ENCODE assay signal across 8 cellular contexts in the genomic region with DNA sequence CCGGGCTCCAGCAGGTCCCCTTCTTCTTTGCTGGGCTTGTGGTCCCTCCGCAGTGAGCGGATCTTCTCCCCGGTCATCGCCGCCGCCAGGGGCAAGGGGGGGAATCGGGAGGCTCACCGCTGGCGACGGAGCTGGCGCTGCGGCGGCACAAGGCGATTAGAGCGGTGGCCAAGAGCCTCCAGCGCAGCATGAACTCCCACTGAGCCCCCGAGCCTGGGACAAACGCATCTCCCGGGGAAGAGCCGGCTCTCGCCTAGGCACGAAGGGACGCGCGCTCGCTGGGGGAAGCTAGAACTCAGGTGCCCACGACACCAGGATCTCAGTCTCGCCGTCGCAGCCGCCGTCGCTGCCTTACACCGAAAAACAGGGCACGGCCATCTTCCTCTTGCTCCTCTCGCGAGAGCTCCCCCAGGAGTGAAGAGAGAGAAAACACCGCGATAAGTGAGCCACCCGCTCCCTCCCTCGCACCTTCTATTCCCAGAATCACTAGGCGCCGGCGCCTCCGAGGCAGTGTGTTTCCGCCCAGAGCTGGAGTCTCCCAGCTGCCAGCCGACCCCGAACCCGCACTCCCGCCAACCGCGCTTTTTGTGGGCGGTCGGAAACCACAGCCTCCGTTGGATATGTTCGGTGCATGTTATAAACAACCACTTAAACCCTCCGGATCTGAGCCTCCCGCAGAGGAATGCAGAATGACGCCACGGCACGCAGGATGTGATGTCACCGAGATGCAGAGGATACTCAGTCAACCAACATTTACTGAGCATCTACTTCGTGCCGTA. TPM values are rescaled to one million over a fixed set of nuclear protein-coding genes. Genes with fewer than 3 reads are reported as not detected.
DNase-seq lines count a peak whose midpoint lies in the region; ATAC-seq, FAIRE-seq and TF ChIP-seq lines count a peak whose summit lies in the region.

Gene ANKRD13C, minus strand, starts transcription at position 391 of the 779 bp plus-strand sequence. Its CDS starts 314 bp downstream, at position 77.

- H3K4me1 ChIP-seq in keratinocyte (ENCODE audit: control insufficient read depth, extremely low read depth, insufficient read depth, low read length), result peaks cover 16% of the 10 kb centered on the region

- H3K4me3 ChIP-seq in AG10803 (ENCODE audit: low read length), result peak within 1 kb of the TSS; percentile 97
- H3K4me3 ChIP-seq in keratinocyte (ENCODE audit: control insufficient read depth in 2 of 3, extremely low read depth in 1 of 3, insufficient read depth in 2 of 3, low read depth in 1 of 3, low read length in 3 of 3), result peak within 1 kb of the TSS; percentile 77 to 95 (median 86)

- DNase-seq in AG10803 (ENCODE audit: low read depth), result peak; percentile 95
- peak; percentile 96 for DNase-seq in NCI-H446 treated with DMSO at 0.1 percent for 48 hours (lab: John Stamatoyannopoulos, UW)
- peak; percentile 87 for DNase-seq in activated CD4-positive, CD25-positive, alpha-beta regulatory T cell treated with anti-CD3 and anti-CD28 coated beads, Interleukin-2, amount 50 U/mL, for 72 hours
- DNase-seq in cerebellar nuclear complex (lab: John Stamatoyannopoulos, UW), result peak; percentile 61 to 74
- DNase-seq in keratinocyte (ENCODE audit: low read depth, low spot score), result peak; percentile 55
- peak; percentile 70 to 76 for DNase-seq in stimulated activated CD4-positive, alpha-beta T cell treated with anti-CD3 and anti-CD28 coated beads, Interleukin-15, amount 100 ng/mL, for 1 hour (ENCODE audit: low read depth in 1 of 2, low spot score in 1 of 2)

- H3K79me2 ChIP-seq in keratinocyte (ENCODE audit: control insufficient read depth, insufficient read depth, low read length), result peaks cover 49% of the 10 kb centered on the region

- peak within 1 kb of the TSS; percentile 97 for H3K27ac ChIP-seq in keratinocyte (ENCODE audit: control insufficient read depth, insufficient read depth, low read length)

- H3K36me3 ChIP-seq in keratinocyte (ENCODE audit: control insufficient read depth in 2 of 2, extremely low read depth in 1 of 2, insufficient read depth in 2 of 2, low read length in 2 of 2), result peaks cover 0 to 2% of the 10 kb centered on the region in 2 experiments

- no peaks in the 10 kb centered on the region for H3K9me1 ChIP-seq in keratinocyte (ENCODE audit: control insufficient read depth, extremely low read depth, insufficient read depth, low read length)

- no peaks in the 10 kb centered on the region for H3K27me3 ChIP-seq in keratinocyte (ENCODE audit: control insufficient read depth, extremely low read depth, insufficient read depth, low read length)

- H3K9me3 ChIP-seq in keratinocyte (ENCODE audit: control insufficient read depth, low read depth, low read length), result no peaks in the 10 kb centered on the region

- peak within 1 kb of the TSS; percentile 98 for H3K9ac ChIP-seq in keratinocyte (ENCODE audit: control insufficient read depth, extremely low read depth, insufficient read depth, low read length)

- ATAC-seq in GM19035 (IDR thresholded peaks at IDR 0.05; ENCODE audit: unreplicated experiment) (peak; percentile 90), HG03354 (IDR thresholded peaks at IDR 0.05; ENCODE audit: poor library complexity, severe bottlenecking, unreplicated experiment) (peak; percentile 92)

- H2AFZ ChIP-seq in keratinocyte (ENCODE audit: control insufficient read depth, low read length), result peak within 1 kb of the TSS; percentile 97

- TF ChIP-seq CTCF in AG10803 (conservative IDR thresholded peaks at IDR 0.05; ENCODE audit: low read length) (peak; percentile 11; the same call in 1 of the 2 replicates), keratinocyte (optimal IDR thresholded peaks at IDR 0.05 in 1 of 3, IDR thresholded peaks at IDR 0.05 in 1 of 3, conservative IDR thresholded peaks at IDR 0.05 in 1 of 3; ENCODE audit: extremely low read depth in 1 of 3, insufficient read depth in 2 of 3, low read length in 3 of 3) (peak in 1 of 3 experiments; percentile 28)

- FAIRE-seq in keratinocyte (lab: Jason Lieb, UNC), result peak; percentile 9

- dilution Hi-C loops in keratinocyte (cut with MboI; ENCODE audit: extremely low pct_ligation_motif_present, low sequenced_read_pairs), result no loop called here

- H3K4me2 ChIP-seq in keratinocyte (ENCODE audit: control insufficient read depth, extremely low read depth, insufficient read depth, low read depth, low read length), result peak within 1 kb of the TSS; percentile 80

- no peaks in the 10 kb centered on the region for H4K20me1 ChIP-seq in keratinocyte (ENCODE audit: control insufficient read depth, extremely low read depth, insufficient read depth, low read length)

RNA-seq across cellular contexts. Expression of gene ANKRD13C, which starts in this region (rescaled TPM):
- polyA plus RNA-seq in keratinocyte, result 7.8 to 13.4 TPM (median 8.8 TPM) in 3 replicates
- 10.0 TPM for polyA plus RNA-seq in keratinocyte (2011; ENCODE audit: low read depth)
- 7.9 and 11.8 TPM in 2 replicates for polyA plus RNA-seq in keratinocyte (2011; cell fraction: cytosol; rRNA removed)
- polyA plus RNA-seq in keratinocyte (2011; cell fraction: nucleus; rRNA removed), result 7.7 and 10.8 TPM in 2 replicates
- 9.1 and 9.7 TPM in 2 replicates for polyA plus RNA-seq in keratinocyte (2012; ENCODE audit: low replicate concordance)
- polyA minus RNA-seq in keratinocyte, result 2.0 to 10.2 TPM (median 5.7 TPM) in 3 replicates
- polyA minus RNA-seq in keratinocyte (2011; cell fraction: cytosol; rRNA and poly(A)+ RNA removed), result 22.8 TPM
- polyA minus RNA-seq in keratinocyte (2011; cell fraction: nucleus; rRNA and poly(A)+ RNA removed), result 14.4 and 19.1 TPM in 2 replicates

Comparison
In these comparisons a context has a peak if more than half of its experiments do, and no peak if none do; other contexts are left out.
1. Peak in every context shown above with its lines: DNase-seq, ATAC-seq, H3K4me3 ChIP-seq and H3K27ac ChIP-seq.